ENCODE assay signal across 36 cellular contexts in the genomic region with DNA sequence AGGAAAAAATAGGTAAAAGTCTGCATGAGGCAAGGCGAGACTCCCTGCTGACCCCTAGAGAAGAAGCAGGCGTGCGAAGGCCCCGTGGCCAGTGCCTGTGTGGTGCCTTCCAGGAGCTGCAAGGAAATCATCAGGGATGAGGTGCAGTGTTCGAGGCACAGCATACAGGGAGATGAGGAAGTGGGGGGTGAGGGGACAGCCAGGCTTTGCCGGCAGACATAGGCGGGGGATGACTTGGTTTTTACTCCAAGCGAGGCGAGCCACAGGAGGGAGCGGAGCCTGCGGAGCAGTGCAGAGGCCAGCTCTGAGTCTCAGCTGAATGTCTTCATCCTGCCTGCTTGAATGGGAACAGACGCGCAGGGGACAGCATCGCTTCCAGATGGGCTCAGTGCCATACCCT. TPM values are rescaled to one million over a fixed set of nuclear protein-coding genes. Genes with fewer than 3 reads are reported as not detected.
"Had no signal": no experiment of that assay in that cellular context is flagged by ENCODE, and none has a peak within 500 bp of the region (broad histone marks: within the 10 kb centered on the region; RNA-seq: fewer than 3 reads in every experiment).

No MANE protein-coding gene starts in this region.

- H3K9me3 Mint-ChIP-seq: activated B cell treated with CpG ODN at 0.5 μM for 24 hours; activated CD8-positive, alpha-beta T cell treated with anti-CD3 and anti-CD28 coated beads for 36 hours; activated naive CD4-positive, alpha-beta T cell treated with anti-CD3 and anti-CD28 coated beads for 36 hours; activated naive CD4-positive, alpha-beta T cell treated with anti-CD3 and anti-CD28 coated beads, Interleukin-2, amount 50 U/mL, for 24 hours; activated naive CD8-positive, alpha-beta T cell treated with anti-CD3 and anti-CD28 coated beads, Interleukin-2, amount 10 ng/mL, durations not matched to agents 7 days and 5 days; activated T-helper 1 cell treated with anti-CD3 and anti-CD28 coated beads, Interleukin-12 subunit alpha, Interleukin-12 subunit beta, Interleukin-2, Interleukin-4 antibody, amounts not matched to agents 30 ng/mL and 10 ng/mL and 1 ng/mL, durations not matched to agents 14 hours and 24 hours and 36 hours; activated T-helper 2 cell treated with anti-CD3 and anti-CD28 coated beads, Interferon-gamma antibody, Interleukin-2, Interleukin-4, amounts not matched to agents 10 μg/mL and 5 μg/mL and 100 μg/mL, durations not matched to agents 14 hours and 24 hours and 36 hours; T-helper 2 cell treated with Interferon-gamma antibody and Interleukin-4, amounts not matched to agents 5 μg/mL and 100 μg/mL, for 36 hours had no signal

- H3K27me3 ChIP-seq: ascending aorta, brain microvascular endothelial cell had no signal

- H3K4me1 Mint-ChIP-seq: activated B cell treated with CpG ODN at 0.5 μM for 24 hours; activated naive CD4-positive, alpha-beta T cell treated with anti-CD3 and anti-CD28 coated beads, Interleukin-2, amount 50 U/mL, for 24 hours; activated naive CD8-positive, alpha-beta T cell treated with anti-CD3 and anti-CD28 coated beads, Interleukin-2, amount 10 ng/mL, durations not matched to agents 7 days and 5 days; T-helper 17 cell had no signal

- ATAC-seq: activated CD4-positive, CD25-positive, alpha-beta regulatory T cell treated with anti-CD3 and anti-CD28 coated beads, Interleukin-2, amount 50 U/mL, for 24 hours; activated CD8-positive, alpha-beta T cell treated with anti-CD3 and anti-CD28 coated beads for 36 hours; effector memory CD8-positive, alpha-beta T cell; gastroesophageal sphincter; T-helper 17 cell had no signal

- H3K4me3 ChIP-seq: ascending aorta, esophagus squamous epithelium, gastroesophageal sphincter had no signal

- H3K36me3 Mint-ChIP-seq: activated naive CD4-positive, alpha-beta T cell treated with anti-CD3 and anti-CD28 coated beads, Interleukin-2, amount 50 U/mL, for 24 hours; activated naive CD8-positive, alpha-beta T cell treated with anti-CD3 and anti-CD28 coated beads, Interleukin-2, amount 10 ng/mL, durations not matched to agents 7 days and 5 days had no signal

- DNase-seq: activated B cell treated with CpG ODN at 0.5 μM for 24 hours; activated CD4-positive, alpha-beta T cell treated with anti-CD3 and anti-CD28 coated beads for 48 hours; activated CD4-positive, alpha-beta T cell treated with anti-CD3 and anti-CD28 coated beads, Interleukin-2, amount 50 U/mL, for 1 hour; activated CD4-positive, alpha-beta T cell treated with anti-CD3 and anti-CD28 coated beads, Interleukin-2, amount 50 U/mL, for 48 hours; activated CD8-positive, alpha-beta memory T cell treated with anti-CD3 and anti-CD28 coated beads for 24 hours; activated CD8-positive, alpha-beta T cell treated with anti-CD3 and anti-CD28 coated beads for 36 hours; activated effector memory CD4-positive, alpha-beta T cell treated with anti-CD3 and anti-CD28 coated beads, Interleukin-2, amount 50 U/mL, for 16 hours; activated naive CD4-positive, alpha-beta T cell treated with anti-CD3 and anti-CD28 coated beads for 36 hours; activated naive CD8-positive, alpha-beta T cell treated with anti-CD3 and anti-CD28 coated beads, Interleukin-2, amount 10 ng/mL, durations not matched to agents 7 days and 5 days; activated T-cell treated with anti-CD3 and anti-CD28 coated beads, Interleukin-2, amount 50 U/mL, for 48 hours; brain microvascular endothelial cell; cortex of kidney; dermis blood vessel endothelial cell; effector CD4-positive, alpha-beta T cell; effector memory CD8-positive, alpha-beta T cell; esophagus squamous epithelium; foreskin melanocyte; T-helper 1 cell; T-helper 17 cell; T1000; WERI-Rb-1 had no signal

- H3K27ac ChIP-seq: ascending aorta, brain microvascular endothelial cell, epithelial cell of prostate, esophagus squamous epithelium, gastroesophageal sphincter, WERI-Rb-1 had no signal

- H3K27ac Mint-ChIP-seq: activated B cell treated with CpG ODN at 0.5 μM for 24 hours; activated CD8-positive, alpha-beta T cell treated with anti-CD3 and anti-CD28 coated beads for 36 hours; activated naive CD4-positive, alpha-beta T cell treated with anti-CD3 and anti-CD28 coated beads for 36 hours; activated naive CD4-positive, alpha-beta T cell treated with anti-CD3 and anti-CD28 coated beads, Interleukin-2, amount 50 U/mL, for 24 hours; activated naive CD8-positive, alpha-beta T cell treated with anti-CD3 and anti-CD28 coated beads, Interleukin-2, amount 10 ng/mL, durations not matched to agents 7 days and 5 days; activated T-helper 1 cell treated with anti-CD3 and anti-CD28 coated beads, Interleukin-12 subunit alpha, Interleukin-12 subunit beta, Interleukin-2, Interleukin-4 antibody, amounts not matched to agents 30 ng/mL and 10 ng/mL and 1 ng/mL, durations not matched to agents 14 hours and 24 hours and 36 hours; activated T-helper 2 cell treated with anti-CD3 and anti-CD28 coated beads, Interferon-gamma antibody, Interleukin-2, Interleukin-4, amounts not matched to agents 10 μg/mL and 5 μg/mL and 100 μg/mL, durations not matched to agents 14 hours and 24 hours and 36 hours; effector memory CD8-positive, alpha-beta T cell; T-helper 17 cell; T-helper 2 cell treated with Interferon-gamma antibody and Interleukin-4, amounts not matched to agents 5 μg/mL and 100 μg/mL, for 36 hours had no signal

- H3K27me3 Mint-ChIP-seq: activated B cell treated with CpG ODN at 0.5 μM for 24 hours; activated CD8-positive, alpha-beta T cell treated with anti-CD3 and anti-CD28 coated beads for 36 hours; activated naive CD4-positive, alpha-beta T cell treated with anti-CD3 and anti-CD28 coated beads, Interleukin-2, amount 50 U/mL, for 24 hours; activated naive CD8-positive, alpha-beta T cell treated with anti-CD3 and anti-CD28 coated beads, Interleukin-2, amount 10 ng/mL, durations not matched to agents 7 days and 5 days; effector memory CD8-positive, alpha-beta T cell had no signal

- H3K4me3 Mint-ChIP-seq: activated B cell treated with CpG ODN at 0.5 μM for 24 hours; activated CD8-positive, alpha-beta T cell treated with anti-CD3 and anti-CD28 coated beads for 36 hours; activated naive CD4-positive, alpha-beta T cell treated with anti-CD3 and anti-CD28 coated beads for 36 hours; activated naive CD4-positive, alpha-beta T cell treated with anti-CD3 and anti-CD28 coated beads, Interleukin-2, amount 50 U/mL, for 24 hours; activated naive CD8-positive, alpha-beta T cell treated with anti-CD3 and anti-CD28 coated beads, Interleukin-2, amount 10 ng/mL, durations not matched to agents 7 days and 5 days; activated T-helper 1 cell treated with anti-CD3 and anti-CD28 coated beads, Interleukin-12 subunit alpha, Interleukin-12 subunit beta, Interleukin-2, Interleukin-4 antibody, amounts not matched to agents 30 ng/mL and 10 ng/mL and 1 ng/mL, durations not matched to agents 14 hours and 24 hours and 36 hours; effector memory CD8-positive, alpha-beta T cell; T-helper 17 cell; T-helper 2 cell treated with Interferon-gamma antibody and Interleukin-4, amounts not matched to agents 5 μg/mL and 100 μg/mL, for 36 hours had no signal

- H3K36me3 ChIP-seq: ascending aorta, brain microvascular endothelial cell, esophagus squamous epithelium, gastroesophageal sphincter, WERI-Rb-1 had no signal

- H3K9me3 ChIP-seq: ascending aorta, esophagus squamous epithelium, gastroesophageal sphincter had no signal

- H3K4me1 ChIP-seq: ascending aorta, esophagus squamous epithelium, gastroesophageal sphincter had no signal

RNA-seq across cellular contexts. Expression of a gene that starts 49.6 kb away (rescaled TPM):
- total RNA-seq: activated B cell treated with CpG ODN at 0.5 μM for 24 hours; activated CD8-positive, alpha-beta T cell treated with anti-CD3 and anti-CD28 coated beads for 36 hours; ascending aorta; bronchial epithelial cell; cardiac septum; chondrocyte; dermis blood vessel endothelial cell; endothelial cell of umbilical vein; fibroblast of lung; fibroblast of villous mesenchyme; glomerular endothelial cell; T-helper 17 cell had no signal
- polyA plus RNA-seq: endothelial cell of umbilical vein had no signal
